Comparison of ENCODE assay signal across 8 cellular contexts in the genomic region with DNA sequence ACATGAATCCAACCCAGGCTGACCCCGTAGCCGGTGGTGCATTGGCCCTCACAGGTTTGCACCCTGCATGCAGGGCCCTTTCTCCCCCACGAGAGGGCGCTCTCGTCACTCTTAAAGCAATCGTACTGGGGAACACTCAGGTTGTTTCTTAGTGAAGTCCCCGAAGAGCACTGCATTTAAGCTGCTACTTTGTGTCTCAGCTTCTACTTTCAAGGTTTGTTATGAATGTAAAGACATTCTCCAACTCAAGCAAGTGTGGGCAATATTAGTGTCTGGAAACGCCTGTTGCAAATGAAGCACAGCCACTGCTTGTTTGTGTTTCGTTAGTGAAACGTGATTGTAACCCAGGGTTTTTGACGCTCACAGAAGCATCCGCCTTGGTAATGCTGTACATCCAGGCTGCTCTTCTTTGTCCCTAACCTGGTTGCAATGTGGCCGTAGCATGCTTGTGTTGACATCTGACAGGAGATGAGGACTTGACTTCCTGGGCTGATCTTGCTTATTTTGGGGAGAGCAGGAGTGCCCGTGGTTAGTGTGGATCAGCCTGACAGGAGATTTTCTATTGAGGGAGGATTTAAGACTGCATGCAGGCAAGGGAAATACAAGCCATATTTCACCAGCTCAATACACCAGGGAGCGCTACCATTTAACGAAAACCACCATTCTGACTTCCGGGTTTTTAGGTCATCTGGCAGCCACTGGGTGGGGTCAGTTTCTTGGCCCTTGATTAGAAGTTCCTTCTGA.
DNase-seq lines count a peak whose midpoint lies in the region; ATAC-seq and TF ChIP-seq lines count a peak whose summit lies in the region.

No MANE protein-coding gene starts in this region.

- H3K79me1 ChIP-seq in mesenchymal stem cell (replicated peaks; ENCODE audit: low read length, poor library complexity, severe bottlenecking) = no peaks in the 10 kb centered on the region

- H3K27me3 ChIP-seq in CD8-positive, alpha-beta T cell (ENCODE audit: insufficient read depth, low read length) = no peaks in the 10 kb centered on the region
- H3K27me3 ChIP-seq in mesenchymal stem cell (ENCODE audit: control insufficient read depth in 1 of 2, insufficient read depth in 1 of 2, low read length in 2 of 2) = peaks cover 4 to 13% of the 10 kb centered on the region in 2 experiments

- H3K27me3 Mint-ChIP-seq in CD8-positive, alpha-beta T cell (ENCODE audit: low read depth) = peaks cover 4% of the 10 kb centered on the region
- no peaks in the 10 kb centered on the region for H3K27me3 Mint-ChIP-seq in activated CD8-positive, alpha-beta T cell treated with anti-CD3 and anti-CD28 coated beads for 36 hours

- peak overlapping the region; percentile 89 for H3K4me3 Mint-ChIP-seq in CD8-positive, alpha-beta T cell
- H3K4me3 Mint-ChIP-seq in activated CD8-positive, alpha-beta T cell treated with anti-CD3 and anti-CD28 coated beads for 36 hours = peak overlapping the region; percentile 82

- DNase-seq in CD8-positive, alpha-beta T cell = peak; percentile 53 to 90 (median 78)
- peak; percentile 71 for DNase-seq in NCI-H69 (lab: John Stamatoyannopoulos, UW)
- peak; percentile 87 for DNase-seq in activated CD8-positive, alpha-beta T cell treated with anti-CD3 and anti-CD28 coated beads for 36 hours
- peak; percentile 72 for DNase-seq in effector CD8-positive, alpha-beta T cell (lab: John Stamatoyannopoulos, UW)
- peak; percentile 60 for DNase-seq in mesenchymal stem cell
- peak; percentile 49 for DNase-seq in stimulated activated CD8-positive, alpha-beta memory T cell treated with anti-CD3 and anti-CD28 coated beads, Interleukin-12 subunit alpha, Interleukin-12 subunit beta, amount 100 ng/mL, for 4 hours (ENCODE audit: low read depth)

- 43% methylated on average over 16 of the region's 17 CpGs for WGBS in mesenchymal stem cell

- H2AK5ac ChIP-seq in mesenchymal stem cell (ENCODE audit: low read length, severe bottlenecking) = no peak overlapping the region

- no peak overlapping the region for H2BK12ac ChIP-seq in mesenchymal stem cell (ENCODE audit: low read length in 2 of 2)

- no peaks in the 10 kb centered on the region for H3K36me3 ChIP-seq in CD8-positive, alpha-beta T cell (ENCODE audit: insufficient read depth, low read length)
- no peaks in the 10 kb centered on the region for H3K36me3 ChIP-seq in mesenchymal stem cell (ENCODE audit: control insufficient read depth in 1 of 2, insufficient read depth in 2 of 2, low read depth in 1 of 2, low read length in 2 of 2)

- POLR2A ChIA-PET in CD8-positive, alpha-beta T cell (lab: Charles Lee) = no interaction called here
- POLR2A ChIA-PET in activated CD8-positive, alpha-beta T cell treated with anti-CD3 and anti-CD28 coated beads for 36 hours (lab: Charles Lee) = interaction anchor here (0.5 to 1.5 kb wide), 3 partner anchors 16 to 1167 kb away, joined by 3 to 5 read pairs (median 3); no protein-coding TSS in a partner anchor

- peak; percentile 91 for ATAC-seq in CD8-positive, alpha-beta T cell
- peak; percentile 94 for ATAC-seq in GM19452 (IDR thresholded peaks at IDR 0.05; ENCODE audit: unreplicated experiment)
- ATAC-seq in HG03565 (IDR thresholded peaks at IDR 0.05; ENCODE audit: unreplicated experiment) = peak; percentile 95
- ATAC-seq in activated CD8-positive, alpha-beta T cell treated with anti-CD3 and anti-CD28 coated beads for 36 hours = peak; percentile 95

- no peak overlapping the region for H3K23ac ChIP-seq in mesenchymal stem cell (ENCODE audit: low read length in 2 of 2)

- peak overlapping the region; percentile 86 for H3K27ac Mint-ChIP-seq in CD8-positive, alpha-beta T cell
- H3K27ac Mint-ChIP-seq in activated CD8-positive, alpha-beta T cell treated with anti-CD3 and anti-CD28 coated beads for 36 hours = peak overlapping the region; percentile 92

- peaks cover 6% of the 10 kb centered on the region for H3K4me1 ChIP-seq in CD8-positive, alpha-beta T cell (ENCODE audit: insufficient read depth, low read length)
- H3K4me1 ChIP-seq in mesenchymal stem cell (ENCODE audit: control insufficient read depth, insufficient read depth, low read depth, low read length) = peaks cover 2% of the 10 kb centered on the region

- H2BK15ac ChIP-seq in mesenchymal stem cell (ENCODE audit: low read depth, poor library complexity, severe bottlenecking) = peak overlapping the region; percentile 44

- no peaks in the 10 kb centered on the region for H3K9me3 ChIP-seq in CD8-positive, alpha-beta T cell (ENCODE audit: low read length)
- no peaks in the 10 kb centered on the region for H3K9me3 ChIP-seq in mesenchymal stem cell (ENCODE audit: control insufficient read depth, low read length)

- H3K14ac ChIP-seq in mesenchymal stem cell (ENCODE audit: low read length in 2 of 2) = no peak overlapping the region

- peak overlapping the region; percentile 32 for H3K4me2 ChIP-seq in mesenchymal stem cell (ENCODE audit: low read length, poor library complexity, severe bottlenecking)

- CTCF ChIA-PET in CD8-positive, alpha-beta T cell (lab: Charles Lee) = interaction anchor here (0.6 to 4.0 kb wide), 30 partner anchors 9 to 1379 kb away, joined by 3 to 29 read pairs (median 4); no protein-coding TSS in a partner anchor
- CTCF ChIA-PET in activated CD8-positive, alpha-beta T cell treated with anti-CD3 and anti-CD28 coated beads for 36 hours (lab: Charles Lee) = interaction anchor here (0.6 to 3.2 kb wide), 38 partner anchors 9 to 989 kb away, joined by 3 to 22 read pairs (median 4); no protein-coding TSS in a partner anchor

- H3K9me3 Mint-ChIP-seq in CD8-positive, alpha-beta T cell = no peaks in the 10 kb centered on the region
- H3K9me3 Mint-ChIP-seq in activated CD8-positive, alpha-beta T cell treated with anti-CD3 and anti-CD28 coated beads for 36 hours = no peaks in the 10 kb centered on the region

- intact Hi-C loops in CD8-positive, alpha-beta T cell (cut with DNase I, micrococcal nuclease) = loop anchor here (1.0 to 10.0 kb wide), 11 partner anchors 82 to 1960 kb away; a partner anchor contains a TSS
- intact Hi-C loops in activated CD8-positive, alpha-beta T cell treated with anti-CD3 and anti-CD28 coated beads for 36 hours (cut with micrococcal nuclease) = loop anchor here (10.0 kb wide), 3 partner anchors 110 to 990 kb away; no protein-coding TSS in a partner anchor

- H3K4ac ChIP-seq in mesenchymal stem cell (ENCODE audit: low read depth in 1 of 2, low read length in 2 of 2) = no peak overlapping the region

- peak overlapping the region; percentile 58 for H3K4me3 ChIP-seq in CD8-positive, alpha-beta T cell (ENCODE audit: low read depth, low read length)
- peak overlapping the region in 1 of 2 experiments; percentile 77 for H3K4me3 ChIP-seq in mesenchymal stem cell (ENCODE audit: insufficient read depth in 1 of 2, low read depth in 1 of 2, low read length in 2 of 2)

- peak overlapping the region; percentile 31 for H3K27ac ChIP-seq in CD8-positive, alpha-beta T cell (ENCODE audit: low read depth, low read length)
- no peak overlapping the region for H3K27ac ChIP-seq in mesenchymal stem cell (ENCODE audit: low read length, poor library complexity, severe bottlenecking)

- H4K8ac ChIP-seq in mesenchymal stem cell (ENCODE audit: low read length) = no peak overlapping the region

- H3K36me3 Mint-ChIP-seq in CD8-positive, alpha-beta T cell = no peaks in the 10 kb centered on the region
- H3K36me3 Mint-ChIP-seq in activated CD8-positive, alpha-beta T cell treated with anti-CD3 and anti-CD28 coated beads for 36 hours (ENCODE audit: low read depth) = no peaks in the 10 kb centered on the region

- H2BK5ac ChIP-seq in mesenchymal stem cell (ENCODE audit: low read depth, low read length, poor library complexity, severe bottlenecking) = no peak overlapping the region

- peak; percentile 90 for TF ChIP-seq CTCF in CD8-positive, alpha-beta T cell (IDR thresholded peaks at IDR 0.05)
- TF ChIP-seq CTCF in activated CD8-positive, alpha-beta T cell treated with anti-CD3 and anti-CD28 coated beads for 36 hours (IDR thresholded peaks at IDR 0.05) = peak; percentile 91

- H3K4me1 Mint-ChIP-seq in CD8-positive, alpha-beta T cell (ENCODE audit: low read depth) = peaks cover 8% of the 10 kb centered on the region
- peaks cover 4% of the 10 kb centered on the region for H3K4me1 Mint-ChIP-seq in activated CD8-positive, alpha-beta T cell treated with anti-CD3 and anti-CD28 coated beads for 36 hours (ENCODE audit: low read depth)

- no peak overlapping the region for H2BK120ac ChIP-seq in mesenchymal stem cell (ENCODE audit: low read depth, low read length)

- no peak overlapping the region for H4K91ac ChIP-seq in mesenchymal stem cell (ENCODE audit: low read length)

- no peak overlapping the region for H2AFZ ChIP-seq in mesenchymal stem cell (ENCODE audit: low read depth, low read length)

- peak overlapping the region; percentile 64 for H3K9ac ChIP-seq in mesenchymal stem cell (ENCODE audit: low read length)

- H3K18ac ChIP-seq in mesenchymal stem cell (ENCODE audit: low read depth in 1 of 2, low read length in 2 of 2) = no peak overlapping the region
